17 cellular contexts compared by ENCODE assay signal in the genomic region with DNA sequence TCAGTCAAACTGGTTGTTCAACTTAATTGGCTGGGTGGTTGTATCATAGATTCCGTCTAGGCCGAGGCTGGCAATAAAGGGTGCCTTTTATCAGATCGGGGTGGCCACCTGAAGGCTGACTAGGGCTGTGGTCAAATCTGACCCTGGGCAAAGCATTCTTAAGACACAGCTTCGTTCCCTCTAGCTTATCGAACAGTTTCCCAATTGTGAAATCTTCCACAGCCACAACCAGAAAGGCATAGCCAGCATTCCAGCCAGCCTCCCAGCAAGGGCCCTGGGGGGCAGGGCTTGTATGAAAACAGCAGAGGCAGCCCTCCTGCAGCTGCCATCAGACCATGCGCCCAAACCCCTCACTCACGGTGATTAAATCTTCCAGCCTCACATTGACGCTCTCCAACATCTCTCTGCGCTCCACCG. TPM values are rescaled to one million over a fixed set of nuclear protein-coding genes. Genes with fewer than 3 reads are reported as not detected.
A peak's percentile ranks its signal among the peaks of the same experiment; 100 is the strongest.
DNase-seq lines count a peak whose midpoint lies in the region; ATAC-seq and TF ChIP-seq lines count a peak whose summit lies in the region.
"Had no signal": no experiment of that assay in that cellular context is flagged by ENCODE, and none has a peak within 500 bp of the region (broad histone marks: within the 10 kb centered on the region; RNA-seq: fewer than 3 reads in every experiment).

No MANE protein-coding gene starts in this region.

- no peak overlapping the region for H3K9ac ChIP-seq in smooth muscle cell (ENCODE audit: low read depth)

- H3K27me3 Mint-ChIP-seq in MCF 10A (ENCODE audit: insufficient read depth, unreplicated experiment) = no peaks in the 10 kb centered on the region
- no peaks in the 10 kb centered on the region for H3K27me3 Mint-ChIP-seq in T-cell
- H3K27me3 Mint-ChIP-seq: activated naive CD8-positive, alpha-beta T cell had no signal

- no peaks in the 10 kb centered on the region for H3K79me2 ChIP-seq in smooth muscle cell (ENCODE audit: low read depth)

- POLR2A ChIA-PET in MCF 10A (lab: Yijun Ruan, JAX) (no interaction called here), T-cell (lab: Charles Lee) (no interaction called here)

- H3K27me3 ChIP-seq in breast epithelium = no peaks in the 10 kb centered on the region
- H3K27me3 ChIP-seq in smooth muscle cell (ENCODE audit: low read depth) = no peaks in the 10 kb centered on the region
- H3K27me3 ChIP-seq in upper lobe of left lung = no peaks in the 10 kb centered on the region
- H3K27me3 ChIP-seq: colonic mucosa, transverse colon had no signal

- WGBS in smooth muscle cell (ENCODE audit: low lambda C conversion rate) = 43% methylated on average over 10 of the region's 10 CpGs
- 76 to 77% methylated on average over 10 of the region's 10 CpGs for WGBS in upper lobe of left lung, 2 donors

- H3K36me3 Mint-ChIP-seq in MCF 10A (ENCODE audit: insufficient read depth, unreplicated experiment) = no peaks in the 10 kb centered on the region
- no peaks in the 10 kb centered on the region for H3K36me3 Mint-ChIP-seq in T-cell
- H3K36me3 Mint-ChIP-seq: activated naive CD8-positive, alpha-beta T cell had no signal

- H3K36me3 ChIP-seq in breast epithelium (no peaks in the 10 kb centered on the region), smooth muscle cell (ENCODE audit: low read depth) (no peaks in the 10 kb centered on the region), upper lobe of left lung (no peaks in the 10 kb centered on the region)
- H3K36me3 ChIP-seq: colonic mucosa, transverse colon had no signal

- peak overlapping the region; percentile 8 for H3K4me2 ChIP-seq in smooth muscle cell

- H3K27ac ChIP-seq in breast epithelium (peak overlapping the region; percentile 68 to 76), smooth muscle cell (ENCODE audit: low read depth) (no peak overlapping the region), upper lobe of left lung (no peak overlapping the region)
- H3K27ac ChIP-seq: colonic mucosa, RWPE1, transverse colon had no signal

- no peaks in the 10 kb centered on the region for H3K4me1 ChIP-seq in breast epithelium
- peaks cover 7% of the 10 kb centered on the region for H3K4me1 ChIP-seq in smooth muscle cell (ENCODE audit: low read depth)
- H3K4me1 ChIP-seq in upper lobe of left lung = peaks cover 0 to 4% (median 0%) of the 10 kb centered on the region in 4 donors
- H3K4me1 ChIP-seq: colonic mucosa, transverse colon had no signal

- CTCF ChIA-PET in MCF 10A (lab: Yijun Ruan, JAX) = interaction anchor here (0.6 to 2.2 kb wide), 3 partner anchors 9 to 753 kb away, joined by 3 to 16 read pairs (median 6); no protein-coding TSS in a partner anchor
- CTCF ChIA-PET in T-cell (lab: Charles Lee) = no interaction called here

- H3F3A ChIP-seq in smooth muscle cell (ENCODE audit: low read depth) = no peaks in the 10 kb centered on the region

- H3K9me3 Mint-ChIP-seq in MCF 10A (ENCODE audit: unreplicated experiment) (no peaks in the 10 kb centered on the region), T-cell (no peaks in the 10 kb centered on the region)

- H3K4me1 Mint-ChIP-seq in MCF 10A (ENCODE audit: insufficient read depth, unreplicated experiment) (peaks cover 13% of the 10 kb centered on the region), T-cell (peaks cover 34 to 63% (median 59%) of the 10 kb centered on the region in 3 donors)

- TF ChIP-seq EP300 in upper lobe of left lung (IDR thresholded peaks at IDR 0.05) = no peak

- H3K9me3 ChIP-seq in breast epithelium (no peaks in the 10 kb centered on the region), smooth muscle cell (replicated peaks; ENCODE audit: low read depth) (no peaks in the 10 kb centered on the region), upper lobe of left lung (no peaks in the 10 kb centered on the region)
- H3K9me3 ChIP-seq: colonic mucosa, transverse colon had no signal

- H4K20me1 ChIP-seq in smooth muscle cell (ENCODE audit: low read depth) = no peaks in the 10 kb centered on the region

- no peak for TF ChIP-seq POLR2A in breast epithelium (IDR thresholded peaks at IDR 0.05)
- no peak for TF ChIP-seq POLR2A in upper lobe of left lung (IDR thresholded peaks at IDR 0.05)

- no TSS peak for BruUV-seq in MCF 10A (replicated peaks; lab: Mats Ljungman, UMichigan)

- H3K27ac Mint-ChIP-seq in MCF 10A (ENCODE audit: low read depth, unreplicated experiment) (no peak overlapping the region), T-cell (peak overlapping the region; percentile 57 to 68)
- H3K27ac Mint-ChIP-seq: activated naive CD8-positive, alpha-beta T cell had no signal

- no peak overlapping the region for H2AFZ ChIP-seq in smooth muscle cell (ENCODE audit: low read depth)

- TF ChIP-seq CTCF in breast epithelium (IDR thresholded peaks at IDR 0.05) (no peak), MCF 10A (IDR thresholded peaks at IDR 0.05; ENCODE audit: unreplicated experiment) (no peak), smooth muscle cell (IDR thresholded peaks at IDR 0.05; ENCODE audit: borderline replicate concordance, insufficient read depth, poor library complexity, severe bottlenecking) (no peak), upper lobe of left lung (IDR thresholded peaks at IDR 0.05) (no peak)

- intact Hi-C loops in breast epithelium (cut with DNase I; ENCODE audit: low total_unique reads) = no loop called here
- intact Hi-C loops in MCF 10A (cut with micrococcal nuclease) = no loop called here

- no peak overlapping the region for H3K4me3 ChIP-seq in breast epithelium
- H3K4me3 ChIP-seq in smooth muscle cell = no peak overlapping the region
- no peak overlapping the region for H3K4me3 ChIP-seq in upper lobe of left lung
- H3K4me3 ChIP-seq: colonic mucosa, transverse colon had no signal

- no peak for DNase-seq in breast epithelium (ENCODE audit: low spot score in 2 of 2)
- no peak for DNase-seq in MCF 10A (ENCODE audit: unreplicated experiment)
- DNase-seq in T-cell = no peak
- DNase-seq in iPS-NIHi7 (ENCODE audit: extremely low spot score) = peak; percentile 63
- DNase-seq in smooth muscle cell (lab: John Stamatoyannopoulos, UW; ENCODE audit: unreplicated experiment) = no peak
- DNase-seq in upper lobe of left lung = no peak
- DNase-seq in cortex of kidney (lab: John Stamatoyannopoulos, UW) = no peak
- DNase-seq: colonic mucosa, transverse colon had no signal

- H3K4me3 Mint-ChIP-seq in MCF 10A (ENCODE audit: unreplicated experiment) = no peak overlapping the region
- no peak overlapping the region for H3K4me3 Mint-ChIP-seq in T-cell
- H3K4me3 Mint-ChIP-seq: activated naive CD8-positive, alpha-beta T cell had no signal

- ATAC-seq in T-cell (replicated peaks in 1 of 4) (no peak), upper lobe of left lung (ENCODE audit: low FRiP score in 2 of 2) (no peak), GM18868 (IDR thresholded peaks at IDR 0.05; ENCODE audit: unreplicated experiment) (no peak)

RNA-seq across cellular contexts. Expression of a gene that starts 42.5 kb away (rescaled TPM):
- total RNA-seq in breast epithelium (1 to 10 TPM in 1 of 3 donors, under 1 TPM in 1, not detected in 1; 0.88 to 2.3 TPM), MCF 10A (2022) (not detected in 2 replicates), T-cell (not detected), smooth muscle cell (not detected in 2 replicates), upper lobe of left lung (1 to 10 TPM in 3 of 6 donors, under 1 TPM in 1, not detected in 2; 0.49 to 6.1 (median 3.6) TPM)
- not detected in 2 replicates for polyA plus RNA-seq in smooth muscle cell
- total RNA-seq: A673; activated CD8-positive, alpha-beta memory T cell treated with anti-CD3 and anti-CD28 coated beads for 36 hours; colonic mucosa; fibroblast of lung; NCI-H460; omental fat pad; transverse colon had no signal
- polyA plus RNA-seq: fibroblast of lung had no signal

RNA-seq across cellular contexts. Expression of a gene that starts 42.7 kb away (rescaled TPM):
- total RNA-seq in breast epithelium (1 to 10 TPM in 2 of 3 donors, not detected in 1; 2.6 to 4.7 TPM), MCF 10A (2022) (0.40 and 0.64 TPM in 2 replicates), T-cell (not detected), smooth muscle cell (0.40 TPM in 1 of 2 replicates, not detected in the other), upper lobe of left lung (1 to 10 TPM in 2 of 6 donors, under 1 TPM in 2, not detected in 2; 0.49 to 1.9 (median 1.3) TPM)
- not detected in 2 replicates for polyA plus RNA-seq in smooth muscle cell
- total RNA-seq: A673; activated CD8-positive, alpha-beta memory T cell treated with anti-CD3 and anti-CD28 coated beads for 36 hours; colonic mucosa; fibroblast of lung; omental fat pad; transverse colon had no signal
- polyA plus RNA-seq: fibroblast of lung had no signal

RNA-seq across cellular contexts. Expression of a gene that starts 54.2 kb away (rescaled TPM):
- under 1 TPM in 2 of 3 donors, not detected in 1; 0.15 to 0.33 TPM for total RNA-seq in breast epithelium
- total RNA-seq in MCF 10A (2022) = not detected in 2 replicates
- 1 to 10 TPM in 1 of 5 donors, not detected in 4; 1.2 TPM for total RNA-seq in T-cell
- 0.31 TPM in 1 of 2 replicates, not detected in the other for total RNA-seq in smooth muscle cell
- polyA plus RNA-seq in smooth muscle cell = 0.96 TPM in 1 of 2 replicates, not detected in the other
- under 1 TPM in 3 of 6 donors, not detected in 3; under 0.01 to 0.63 (median 0.59) TPM for total RNA-seq in upper lobe of left lung
- total RNA-seq: A673; activated CD8-positive, alpha-beta memory T cell treated with anti-CD3 and anti-CD28 coated beads for 36 hours; fibroblast of lung; NCI-H460; omental fat pad had no signal
- polyA plus RNA-seq: fibroblast of lung had no signal

Comparison
In these comparisons a context has a peak if more than half of its experiments do, and no peak if none do; other contexts are left out.
1. H3K27ac ChIP-seq: peak in breast epithelium (2 of 2); none in smooth muscle cell (single experiment) and upper lobe of left lung (0 of 4).